In the genomic region with DNA sequence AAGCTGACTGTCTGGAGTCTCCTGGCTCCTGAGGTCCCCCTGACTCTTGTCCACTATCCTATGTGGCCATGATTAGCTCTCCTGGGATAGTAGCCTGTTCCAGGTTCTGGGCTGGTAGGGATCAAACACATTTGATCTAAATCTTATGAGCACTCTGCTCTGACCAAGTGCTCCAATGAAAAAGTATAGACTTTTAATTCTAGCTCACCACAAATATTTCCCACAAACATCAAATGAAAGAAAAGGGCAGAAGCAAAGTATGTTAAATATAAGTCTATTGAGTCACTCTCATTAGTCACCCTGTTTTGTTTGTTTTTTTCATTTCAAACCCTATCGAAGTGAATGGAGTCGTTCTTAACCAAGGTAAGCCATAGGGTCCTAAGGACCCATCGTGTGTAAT, we compare ENCODE assay signal across 1 cellular context.
TF ChIP-seq lines count a peak whose summit lies in the region.

No MANE protein-coding gene starts in this region.

TF ChIP-seq in HCT116, 20 proteins besides CTCF, POLR2A, EP300 and RAD21 (continued from another document):
- no peak for TF ChIP-seq TCF7L2 (IDR thresholded peaks at IDR 0.05; ENCODE audit: borderline replicate concordance, extremely low read depth, insufficient read depth, insufficient read length)
- TF ChIP-seq SIN3A (IDR thresholded peaks at IDR 0.05; ENCODE audit: low read depth) = no peak
- TF ChIP-seq EZH2 (IDR thresholded peaks at IDR 0.05) = no peak
- TF ChIP-seq SP1 (IDR thresholded peaks at IDR 0.05; ENCODE audit: low read depth) = peak; percentile 57
- TF ChIP-seq FOSL1 (IDR thresholded peaks at IDR 0.05; ENCODE audit: low read depth) = peak; percentile 80
- peak; percentile 76 for TF ChIP-seq JUND (IDR thresholded peaks at IDR 0.05)
